1 cellular context compared by ENCODE assay signal in the genomic region with DNA sequence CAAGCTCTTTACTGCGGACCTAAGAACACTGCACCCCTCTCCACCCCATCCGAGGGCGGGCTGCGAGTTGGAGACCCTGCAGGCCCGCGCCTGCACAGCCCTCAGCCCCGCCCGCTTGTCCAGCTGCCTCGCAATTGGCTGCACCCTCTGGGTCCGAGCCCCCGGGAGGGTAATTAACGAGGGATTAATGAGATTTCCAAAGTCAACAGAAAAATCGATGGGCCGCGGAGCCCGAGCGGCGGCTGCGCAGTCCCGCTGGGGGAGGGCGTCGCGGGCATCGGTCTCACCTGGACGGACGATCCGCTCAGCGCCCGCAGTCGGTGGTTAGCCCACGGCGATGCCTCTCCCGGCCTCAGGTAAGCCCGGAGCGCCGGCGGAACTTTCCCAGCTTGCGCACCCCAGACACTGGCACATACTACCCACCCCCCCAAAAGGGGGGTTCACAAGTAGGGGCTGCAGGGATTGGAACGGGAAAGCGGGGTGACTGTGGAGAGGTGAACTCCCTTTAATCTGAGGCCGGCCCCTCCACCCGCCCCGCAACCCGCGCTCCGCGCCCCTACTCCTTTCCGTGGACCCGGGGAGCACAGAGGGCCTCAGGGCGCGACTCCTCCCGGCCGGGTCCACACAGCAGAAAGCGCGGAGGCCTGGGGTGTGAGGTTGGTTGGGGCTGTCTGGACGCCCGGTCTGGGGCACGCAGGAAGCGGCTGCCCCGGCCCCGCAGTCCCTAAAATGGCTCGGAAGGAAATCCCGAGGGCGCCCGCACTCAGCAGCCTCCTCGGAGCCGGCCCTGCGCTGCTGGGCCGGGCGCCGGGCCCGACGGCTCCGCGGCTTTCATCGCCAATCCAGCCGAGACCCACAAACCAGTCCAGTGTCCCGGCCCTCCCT.
TF ChIP-seq lines count a peak whose summit lies in the region.

A gene with protein sequence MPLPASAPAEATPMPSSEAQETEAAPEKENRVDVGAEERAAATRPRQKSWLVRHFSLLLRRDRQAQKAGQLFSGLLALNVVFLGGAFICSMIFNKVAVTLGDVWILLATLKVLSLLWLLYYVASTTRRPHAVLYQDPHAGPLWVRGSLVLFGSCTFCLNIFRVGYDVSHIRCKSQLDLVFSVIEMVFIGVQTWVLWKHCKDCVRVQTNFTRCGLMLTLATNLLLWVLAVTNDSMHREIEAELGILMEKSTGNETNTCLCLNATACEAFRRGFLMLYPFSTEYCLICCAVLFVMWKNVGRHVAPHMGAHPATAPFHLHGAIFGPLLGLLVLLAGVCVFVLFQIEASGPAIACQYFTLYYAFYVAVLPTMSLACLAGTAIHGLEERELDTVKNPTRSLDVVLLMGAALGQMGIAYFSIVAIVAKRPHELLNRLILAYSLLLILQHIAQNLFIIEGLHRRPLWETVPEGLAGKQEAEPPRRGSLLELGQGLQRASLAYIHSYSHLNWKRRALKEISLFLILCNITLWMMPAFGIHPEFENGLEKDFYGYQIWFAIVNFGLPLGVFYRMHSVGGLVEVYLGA (plus strand): TSS at position 314 of the 885 bp plus-strand sequence. CDS start 24 bp downstream, at position 338.

TF ChIP-seq in Ishikawa, 13 proteins besides CTCF, POLR2A, EP300 and RAD21 (continued from another document):
- no peak for TF ChIP-seq CEBPB (IDR thresholded peaks at IDR 0.05)
- no peak for TF ChIP-seq EGR1 (IDR thresholded peaks at IDR 0.05)
